ENCODE assay signal across 2 cellular contexts in the genomic region with DNA sequence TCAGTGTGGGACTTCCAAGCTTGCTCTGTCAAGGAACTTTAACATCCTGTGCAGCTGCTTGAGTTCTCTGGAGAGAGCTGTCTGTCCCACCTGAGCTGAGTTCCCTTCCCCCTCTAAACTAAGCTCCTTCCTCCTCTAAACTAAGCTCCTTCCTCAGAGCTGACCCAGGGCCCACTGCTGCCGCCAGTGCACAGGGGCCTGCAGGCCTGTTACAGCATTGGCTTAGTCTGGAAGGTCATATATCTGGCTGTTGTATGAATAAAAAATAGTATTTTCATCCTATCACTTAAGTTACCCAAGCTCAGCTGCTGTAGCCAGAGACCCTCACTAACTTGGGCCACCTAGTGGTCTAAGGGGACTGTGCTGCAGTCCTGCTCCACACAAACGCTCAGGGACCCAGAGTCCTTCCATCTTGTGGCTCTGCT.
TF ChIP-seq lines count a peak whose summit lies in the region.

No MANE protein-coding gene starts in this region.

TF ChIP-seq in WTC11, 78 proteins besides CTCF, POLR2A, EP300 and RAD21 (continued from another document):
- no peak for TF ChIP-seq USF2 (CRISPR knock-in tag; IDR thresholded peaks at IDR 0.05)

TF ChIP-seq in liver, 16 proteins besides CTCF, POLR2A, EP300 and RAD21 (continued from another document):
- TF ChIP-seq REST (IDR thresholded peaks at IDR 0.05) (no peak), HNF4A (conservative IDR thresholded peaks at IDR 0.05) (no peak), GABPA (IDR thresholded peaks at IDR 0.05 in 1 of 2, conservative IDR thresholded peaks at IDR 0.05 in 1 of 2) (no peak), EGR1 (IDR thresholded peaks at IDR 0.05; ENCODE audit: low read depth in 2 of 2) (no peak), YY1 (IDR thresholded peaks at IDR 0.05) (no peak), NR2F2 (IDR thresholded peaks at IDR 0.05) (no peak), ZBTB33 (IDR thresholded peaks at IDR 0.05) (no peak), SP1 (IDR thresholded peaks at IDR 0.05) (no peak), FOXA1 (IDR thresholded peaks at IDR 0.05) (no peak), TAF1 (conservative IDR thresholded peaks at IDR 0.05) (no peak)
- TF ChIP-seq, protein P1, sequence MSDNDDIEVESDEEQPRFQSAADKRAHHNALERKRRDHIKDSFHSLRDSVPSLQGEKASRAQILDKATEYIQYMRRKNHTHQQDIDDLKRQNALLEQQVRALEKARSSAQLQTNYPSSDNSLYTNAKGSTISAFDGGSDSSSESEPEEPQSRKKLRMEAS (IDR thresholded peaks at IDR 0.05): no peak
TF ChIP-seq in liver: peak in this region for 0.
